8 cellular contexts compared by ENCODE assay signal in genomic region chr1:96721053-96721381, GRCh38. TPM values are rescaled to one million over a fixed set of nuclear protein-coding genes. Genes with fewer than 3 reads are reported as not detected.
DNase-seq lines count a peak whose midpoint lies in the region; ATAC-seq and TF ChIP-seq lines count a peak whose summit lies in the region.

No MANE protein-coding gene starts in this region.

- peak overlapping the region; percentile 69 for H3K27ac Mint-ChIP-seq in activated T-cell treated with anti-CD3 and anti-CD28 coated beads, Interleukin-2, amount 50 U/mL, for 24 hours
- peak overlapping the region; percentile 70 for H3K27ac Mint-ChIP-seq in activated naive CD8-positive, alpha-beta T cell treated with anti-CD3 and anti-CD28 coated beads for 36 hours
- H3K27ac Mint-ChIP-seq in type B pancreatic cell, result peak overlapping the region; percentile 93

- H3K27ac ChIP-seq in liver (ENCODE audit: low read depth in 1 of 2, low read length in 2 of 2), result peak overlapping the region; percentile 92 to 93

- H3K9me3 ChIP-seq in liver (ENCODE audit: control insufficient read depth in 4 of 4, low read length in 3 of 4), result no peaks in the 10 kb centered on the region

- TF ChIP-seq RAD21 in liver (IDR thresholded peaks at IDR 0.05), result no peak

- peak overlapping the region; percentile 93 for H3K4me3 Mint-ChIP-seq in activated T-cell treated with anti-CD3 and anti-CD28 coated beads, Interleukin-2, amount 50 U/mL, for 24 hours
- H3K4me3 Mint-ChIP-seq in activated naive CD8-positive, alpha-beta T cell treated with anti-CD3 and anti-CD28 coated beads for 36 hours, result peak overlapping the region; percentile 93
- H3K4me3 Mint-ChIP-seq in type B pancreatic cell, result peak overlapping the region; percentile 96

- TF ChIP-seq CTCF in liver (IDR thresholded peaks at IDR 0.05; ENCODE audit: low read depth, low read length, missing input control), result no peak
- TF ChIP-seq CTCF in type B pancreatic cell (conservative IDR thresholded peaks at IDR 0.05), result no peak

- peaks cover 26% of the 10 kb centered on the region for H3K4me1 Mint-ChIP-seq in activated T-cell treated with anti-CD3 and anti-CD28 coated beads, Interleukin-2, amount 50 U/mL, for 24 hours (ENCODE audit: low read depth)
- H3K4me1 Mint-ChIP-seq in activated naive CD8-positive, alpha-beta T cell treated with anti-CD3 and anti-CD28 coated beads for 36 hours, result peaks cover 21% of the 10 kb centered on the region
- peaks cover 17% of the 10 kb centered on the region for H3K4me1 Mint-ChIP-seq in type B pancreatic cell (ENCODE audit: unreplicated experiment)

- no peak for DNase-seq in activated T-cell treated with anti-CD3 and anti-CD28 coated beads, Interleukin-2, amount 50 U/mL, for 24 hours
- DNase-seq in activated T-cell treated with anti-CD3 and anti-CD28 coated beads for 4 hours (no peak), type B pancreatic cell (ENCODE audit: extremely low spot score, unreplicated experiment) (no peak), hepatic stellate cell (ENCODE audit: low spot score) (no peak)
- DNase-seq in activated naive CD8-positive, alpha-beta T cell treated with anti-CD3 and anti-CD28 coated beads for 36 hours, result no peak

- no peaks in the 10 kb centered on the region for H3K9me3 Mint-ChIP-seq in activated T-cell treated with anti-CD3 and anti-CD28 coated beads, Interleukin-2, amount 50 U/mL, for 24 hours
- H3K9me3 Mint-ChIP-seq in activated naive CD8-positive, alpha-beta T cell treated with anti-CD3 and anti-CD28 coated beads for 36 hours, result no peaks in the 10 kb centered on the region
- peaks cover 3% of the 10 kb centered on the region for H3K9me3 Mint-ChIP-seq in type B pancreatic cell

- H3K27me3 ChIP-seq in liver (ENCODE audit: control insufficient read depth in 4 of 4, insufficient read depth in 4 of 4, low read length in 3 of 4), result no peaks in the 10 kb centered on the region

- peak; percentile 10 for ATAC-seq in HG03159 (IDR thresholded peaks at IDR 0.05; ENCODE audit: unreplicated experiment)
- no peak for ATAC-seq in esophagus mucosa

- no peaks in the 10 kb centered on the region for H3K27me3 Mint-ChIP-seq in activated T-cell treated with anti-CD3 and anti-CD28 coated beads, Interleukin-2, amount 50 U/mL, for 24 hours
- no peaks in the 10 kb centered on the region for H3K27me3 Mint-ChIP-seq in activated naive CD8-positive, alpha-beta T cell treated with anti-CD3 and anti-CD28 coated beads for 36 hours
- H3K27me3 Mint-ChIP-seq in type B pancreatic cell, result no peaks in the 10 kb centered on the region

- peak overlapping the region; percentile 72 to 76 for H3K9ac ChIP-seq in liver (ENCODE audit: low read depth in 1 of 2, low read length in 2 of 2)

- H3K4me1 ChIP-seq in liver (ENCODE audit: control insufficient read depth in 4 of 4, insufficient read depth in 4 of 4, low read length in 3 of 4), result peaks cover 0 to 12% (median 8%) of the 10 kb centered on the region in 4 donors

- WGBS in liver, result 46% methylated on average over 4 of the region's 4 CpGs

- H3K36me3 Mint-ChIP-seq in activated T-cell treated with anti-CD3 and anti-CD28 coated beads, Interleukin-2, amount 50 U/mL, for 24 hours (ENCODE audit: low read depth), result peaks cover 35% of the 10 kb centered on the region
- H3K36me3 Mint-ChIP-seq in activated naive CD8-positive, alpha-beta T cell treated with anti-CD3 and anti-CD28 coated beads for 36 hours, result peaks cover 17% of the 10 kb centered on the region
- H3K36me3 Mint-ChIP-seq in type B pancreatic cell, result peaks cover 15% of the 10 kb centered on the region

- peak overlapping the region; percentile 75 to 99 (median 93) for H3K4me3 ChIP-seq in liver (ENCODE audit: low read depth in 1 of 3, low read length in 3 of 3)

- peaks cover 0 to 3% (median under 1%) of the 10 kb centered on the region in 4 donors for H3K36me3 ChIP-seq in liver (ENCODE audit: control insufficient read depth in 4 of 4, insufficient read depth in 3 of 4, low read depth in 1 of 4, low read length in 3 of 4)

TF ChIP-seq in liver, 16 proteins besides CTCF, POLR2A, EP300 and RAD21:
- TF ChIP-seq RXRA (IDR thresholded peaks at IDR 0.05), result no peak
- TF ChIP-seq, protein P1, sequence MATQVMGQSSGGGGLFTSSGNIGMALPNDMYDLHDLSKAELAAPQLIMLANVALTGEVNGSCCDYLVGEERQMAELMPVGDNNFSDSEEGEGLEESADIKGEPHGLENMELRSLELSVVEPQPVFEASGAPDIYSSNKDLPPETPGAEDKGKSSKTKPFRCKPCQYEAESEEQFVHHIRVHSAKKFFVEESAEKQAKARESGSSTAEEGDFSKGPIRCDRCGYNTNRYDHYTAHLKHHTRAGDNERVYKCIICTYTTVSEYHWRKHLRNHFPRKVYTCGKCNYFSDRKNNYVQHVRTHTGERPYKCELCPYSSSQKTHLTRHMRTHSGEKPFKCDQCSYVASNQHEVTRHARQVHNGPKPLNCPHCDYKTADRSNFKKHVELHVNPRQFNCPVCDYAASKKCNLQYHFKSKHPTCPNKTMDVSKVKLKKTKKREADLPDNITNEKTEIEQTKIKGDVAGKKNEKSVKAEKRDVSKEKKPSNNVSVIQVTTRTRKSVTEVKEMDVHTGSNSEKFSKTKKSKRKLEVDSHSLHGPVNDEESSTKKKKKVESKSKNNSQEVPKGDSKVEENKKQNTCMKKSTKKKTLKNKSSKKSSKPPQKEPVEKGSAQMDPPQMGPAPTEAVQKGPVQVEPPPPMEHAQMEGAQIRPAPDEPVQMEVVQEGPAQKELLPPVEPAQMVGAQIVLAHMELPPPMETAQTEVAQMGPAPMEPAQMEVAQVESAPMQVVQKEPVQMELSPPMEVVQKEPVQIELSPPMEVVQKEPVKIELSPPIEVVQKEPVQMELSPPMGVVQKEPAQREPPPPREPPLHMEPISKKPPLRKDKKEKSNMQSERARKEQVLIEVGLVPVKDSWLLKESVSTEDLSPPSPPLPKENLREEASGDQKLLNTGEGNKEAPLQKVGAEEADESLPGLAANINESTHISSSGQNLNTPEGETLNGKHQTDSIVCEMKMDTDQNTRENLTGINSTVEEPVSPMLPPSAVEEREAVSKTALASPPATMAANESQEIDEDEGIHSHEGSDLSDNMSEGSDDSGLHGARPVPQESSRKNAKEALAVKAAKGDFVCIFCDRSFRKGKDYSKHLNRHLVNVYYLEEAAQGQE (IDR thresholded peaks at IDR 0.05), result no peak
TF ChIP-seq in liver: peak in this region for 0.

RNA-seq across cellular contexts. Expression of gene PTBP2, which starts 0.6 kb away (rescaled TPM):
- 10 to 100 TPM; 10.9 to 12.0 TPM for total RNA-seq in activated naive CD8-positive, alpha-beta T cell treated with anti-CD3 and anti-CD28 coated beads for 36 hours
- 10 to 100 TPM; 12.2 to 14.6 TPM for total RNA-seq in liver
- polyA plus RNA-seq in liver, result 1 to 10 TPM; 2.5 to 5.8 TPM
- 16.0 and 40.6 TPM in 2 replicates for total RNA-seq in type B pancreatic cell (ENCODE audit: low replicate concordance)
- 5.8 TPM for total RNA-seq in esophagus mucosa
